Comparison of ENCODE assay signal across 10 cellular contexts in the genomic region with DNA sequence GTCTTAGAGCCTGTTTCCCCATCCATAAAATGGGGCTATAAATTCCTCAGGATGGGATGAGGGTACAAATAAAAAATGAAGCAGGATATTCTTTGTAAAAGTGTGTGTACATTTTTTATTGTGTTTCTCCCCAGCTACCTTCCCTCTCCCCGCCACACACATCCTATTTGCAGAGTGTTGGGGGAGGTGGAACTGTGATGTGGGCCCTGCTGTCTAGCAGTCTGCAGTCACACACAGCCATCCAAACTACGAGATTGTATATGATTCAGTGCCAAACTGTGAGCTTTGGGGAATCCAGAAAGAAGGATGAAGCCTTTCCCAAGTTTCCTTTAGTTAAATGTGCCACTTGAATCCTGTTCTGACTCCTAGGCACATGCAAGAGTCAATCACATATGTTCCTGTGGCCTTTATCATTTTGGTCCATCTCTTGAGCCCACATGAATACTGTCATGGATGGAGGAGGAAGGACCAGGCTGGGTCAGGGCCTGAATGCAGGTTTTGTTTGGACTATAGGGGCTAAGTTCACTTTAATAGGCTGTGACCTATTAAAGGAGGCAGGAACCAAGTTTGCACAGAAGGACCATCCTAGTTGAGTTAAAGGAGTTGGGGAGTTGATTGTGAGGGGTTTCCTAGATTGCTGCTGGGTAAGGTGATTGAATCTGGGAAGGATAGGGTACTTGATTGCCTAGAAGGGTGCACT. TPM values are rescaled to one million over a fixed set of nuclear protein-coding genes. Genes with fewer than 3 reads are reported as not detected.
DNase-seq lines count a peak whose midpoint lies in the region; ATAC-seq lines count a peak whose summit lies in the region.
"Had no signal": no experiment of that assay in that cellular context is flagged by ENCODE, and none has a peak within 500 bp of the region (broad histone marks: within the 10 kb centered on the region; RNA-seq: fewer than 3 reads in every experiment).

No MANE protein-coding gene starts in this region.

- no peak overlapping the region for H4K8ac ChIP-seq in neuronal stem cell (ENCODE audit: low read depth, low read length)

- ATAC-seq in GM19467 (IDR thresholded peaks at IDR 0.05; ENCODE audit: unreplicated experiment) (no peak), GM19452 (IDR thresholded peaks at IDR 0.05; ENCODE audit: unreplicated experiment) (no peak), HG03097 (IDR thresholded peaks at IDR 0.05; ENCODE audit: low FRiP score, unreplicated experiment) (no peak)

- H3K9me3 ChIP-seq in HUES64 (ENCODE audit: insufficient read depth, low read depth, low read length) = no peaks in the 10 kb centered on the region
- no peaks in the 10 kb centered on the region for H3K9me3 ChIP-seq in endocrine pancreas (ENCODE audit: control insufficient read depth, low read length)
- H3K9me3 ChIP-seq in neuronal stem cell (replicated peaks in 1 of 2; ENCODE audit: control insufficient read depth in 2 of 2, insufficient read depth in 1 of 2, low read depth in 1 of 2, low read length in 2 of 2) = no peaks in the 10 kb centered on the region

- H3K27ac Mint-ChIP-seq in T-helper 2 cell treated with Interferon-gamma antibody and Interleukin-4, amounts not matched to agents 5 μg/mL and 100 μg/mL, for 36 hours = no peak overlapping the region

- H3K4me3 Mint-ChIP-seq in T-helper 2 cell treated with Interferon-gamma antibody and Interleukin-4, amounts not matched to agents 5 μg/mL and 100 μg/mL, for 36 hours = peak overlapping the region; percentile 71

- peaks cover 8% of the 10 kb centered on the region for H3K27me3 ChIP-seq in HUES64 (ENCODE audit: insufficient read depth, low read length)
- H3K27me3 ChIP-seq in endocrine pancreas (ENCODE audit: control insufficient read depth, insufficient read depth, low read length) = no peaks in the 10 kb centered on the region
- peaks cover 0 to 5% (median 0%) of the 10 kb centered on the region in 3 experiments for H3K27me3 ChIP-seq in neuronal stem cell (ENCODE audit: control insufficient read depth in 3 of 3, insufficient read depth in 3 of 3, low read depth in 1 of 3, low read length in 3 of 3)

- no peak overlapping the region for H3K14ac ChIP-seq in neuronal stem cell (ENCODE audit: low read length)

- no peak overlapping the region for H4K91ac ChIP-seq in neuronal stem cell (ENCODE audit: low read depth, low read length, poor library complexity)

- H3K18ac ChIP-seq in neuronal stem cell (ENCODE audit: low read length) = no peak overlapping the region

- H2BK120ac ChIP-seq in neuronal stem cell (ENCODE audit: low read depth, low read length) = no peak overlapping the region

- WGBS in HUES64 = 91% methylated on average over 1 of the region's 2 CpGs
- no CpG with 5 or more reads among the region's 2 CpGs for WGBS in neuronal stem cell (ENCODE audit: extremely low coverage in 2 of 2, insufficient read length in 2 of 2, insufficient replicate concordance in 1 of 2), 2 donors

- H3K23ac ChIP-seq in neuronal stem cell (ENCODE audit: low read depth, low read length, poor library complexity) = no peak overlapping the region

- no peak overlapping the region for H2AFZ ChIP-seq in neuronal stem cell (ENCODE audit: low read length)

- H3K4ac ChIP-seq in neuronal stem cell (ENCODE audit: low read length) = no peak overlapping the region

- peak overlapping the region; percentile 82 for H2AK5ac ChIP-seq in neuronal stem cell (ENCODE audit: low read depth, low read length)

- H2BK12ac ChIP-seq in neuronal stem cell (ENCODE audit: low read length) = no peak overlapping the region

- no peak overlapping the region for H3K27ac ChIP-seq in HUES64 (ENCODE audit: low read depth, low read length)
- no peak overlapping the region for H3K27ac ChIP-seq in neuronal stem cell (replicated peaks; ENCODE audit: low read length)

- H3K4me3 ChIP-seq in HUES64 (ENCODE audit: low read length) (peak overlapping the region; percentile 57), endocrine pancreas (ENCODE audit: control insufficient read depth, insufficient read depth, low read length) (no peak overlapping the region), neuronal stem cell (ENCODE audit: low read length in 2 of 2) (no peak overlapping the region)

- no peak overlapping the region for H2BK15ac ChIP-seq in neuronal stem cell (ENCODE audit: low read length)

- H2BK5ac ChIP-seq in neuronal stem cell (ENCODE audit: low read length) = no peak overlapping the region

- H3K27me3 Mint-ChIP-seq in T-helper 2 cell treated with Interferon-gamma antibody and Interleukin-4, amounts not matched to agents 5 μg/mL and 100 μg/mL, for 36 hours (ENCODE audit: low read depth) = peaks cover 8% of the 10 kb centered on the region

- no peak overlapping the region for H3K9ac ChIP-seq in HUES64 (ENCODE audit: low read depth, low read length)
- H3K9ac ChIP-seq in endocrine pancreas (ENCODE audit: control insufficient read depth, insufficient read depth, low read length) = peak overlapping the region; percentile 30
- no peak overlapping the region for H3K9ac ChIP-seq in neuronal stem cell (ENCODE audit: low read depth, low read length, poor library complexity)

- H3K4me1 Mint-ChIP-seq in T-helper 2 cell treated with Interferon-gamma antibody and Interleukin-4, amounts not matched to agents 5 μg/mL and 100 μg/mL, for 36 hours (ENCODE audit: low read depth) = peaks cover 7% of the 10 kb centered on the region

- H3K4me2 ChIP-seq in neuronal stem cell (ENCODE audit: insufficient read depth, low read length, poor library complexity, severe bottlenecking) = no peak overlapping the region

- H3K9me3 Mint-ChIP-seq in T-helper 2 cell treated with Interferon-gamma antibody and Interleukin-4, amounts not matched to agents 5 μg/mL and 100 μg/mL, for 36 hours = no peaks in the 10 kb centered on the region

- no peak for DNase-seq in T-helper 2 cell treated with Interferon-gamma antibody and Interleukin-4, amounts not matched to agents 5 μg/mL and 100 μg/mL, for 36 hours (ENCODE audit: low spot score)
- DNase-seq in T-helper 2 cell = no peak
- DNase-seq in neuronal stem cell (ENCODE audit: low spot score) = no peak
- DNase-seq: NCI-H1436 treated with DMSO at 0.1 percent for 48 hours, NCI-H82 had no signal

- H3K36me3 ChIP-seq in HUES64 (ENCODE audit: insufficient read depth, low read length) (peaks cover 14% of the 10 kb centered on the region), endocrine pancreas (ENCODE audit: control insufficient read depth, insufficient read depth, low read length) (no peaks in the 10 kb centered on the region), neuronal stem cell (replicated peaks in 1 of 2; ENCODE audit: control insufficient read depth in 2 of 2, insufficient read depth in 2 of 2, low read length in 2 of 2) (peaks cover 2 to 40% of the 10 kb centered on the region in 2 donors)

- peaks cover 9% of the 10 kb centered on the region; the same call in 1 of the 2 replicates for H3K4me1 ChIP-seq in HUES64 (ENCODE audit: insufficient read depth, low read length)
- peaks cover 6% of the 10 kb centered on the region for H3K4me1 ChIP-seq in endocrine pancreas (ENCODE audit: control insufficient read depth, insufficient read depth, low read length)
- peaks cover 2 to 18% of the 10 kb centered on the region in 2 donors for H3K4me1 ChIP-seq in neuronal stem cell (ENCODE audit: control insufficient read depth in 2 of 2, insufficient read depth in 1 of 2, low read depth in 1 of 2, low read length in 2 of 2)

- peaks cover 6% of the 10 kb centered on the region for H3K36me3 Mint-ChIP-seq in T-helper 2 cell treated with Interferon-gamma antibody and Interleukin-4, amounts not matched to agents 5 μg/mL and 100 μg/mL, for 36 hours (ENCODE audit: low read depth)

- H3K79me1 ChIP-seq in neuronal stem cell (ENCODE audit: low read depth, low read length) = peaks cover 3% of the 10 kb centered on the region

RNA-seq across cellular contexts. Expression of gene SEMA4G, which starts 1.1 kb away (rescaled TPM):
- 6.6 TPM for polyA plus RNA-seq in HUES64 (2013, experiment 1 of 2)
- polyA plus RNA-seq in HUES64 (2013, experiment 2 of 2) = 10.0 TPM
- polyA plus RNA-seq in neuronal stem cell (2013, experiment 1 of 2) = 8.9 TPM
- polyA plus RNA-seq in neuronal stem cell (2013, experiment 2 of 2) = 9.1 TPM

RNA-seq across cellular contexts. Expression of gene MRPL43, which starts 19.1 kb away (rescaled TPM):
- 66.9 TPM for polyA plus RNA-seq in HUES64 (2013, experiment 1 of 2)
- 66.4 TPM for polyA plus RNA-seq in HUES64 (2013, experiment 2 of 2)
- polyA plus RNA-seq in neuronal stem cell (2013, experiment 1 of 2) = 72.6 TPM
- 69.4 TPM for polyA plus RNA-seq in neuronal stem cell (2013, experiment 2 of 2)

RNA-seq across cellular contexts. Expression of gene TWNK, which starts 19.2 kb away (rescaled TPM):
- polyA plus RNA-seq in HUES64 (2013, experiment 1 of 2) = 24.2 TPM
- polyA plus RNA-seq in HUES64 (2013, experiment 2 of 2) = 17.8 TPM
- 7.5 TPM for polyA plus RNA-seq in neuronal stem cell (2013, experiment 1 of 2)
- polyA plus RNA-seq in neuronal stem cell (2013, experiment 2 of 2) = 7.0 TPM

RNA-seq across cellular contexts. Expression of gene LZTS2, which starts 31.4 kb away (rescaled TPM):
- 44.8 TPM for polyA plus RNA-seq in HUES64 (2013, experiment 1 of 2)
- polyA plus RNA-seq in HUES64 (2013, experiment 2 of 2) = 56.4 TPM
- 75.1 TPM for polyA plus RNA-seq in neuronal stem cell (2013, experiment 1 of 2)
- 76.2 TPM for polyA plus RNA-seq in neuronal stem cell (2013, experiment 2 of 2)

RNA-seq across cellular contexts. Expression of gene SLF2, which starts 55.4 kb away (rescaled TPM):
- 17.1 TPM for polyA plus RNA-seq in HUES64 (2013, experiment 1 of 2)
- polyA plus RNA-seq in HUES64 (2013, experiment 2 of 2) = 14.6 TPM
- polyA plus RNA-seq in neuronal stem cell (2013, experiment 1 of 2) = 9.2 TPM
- 8.8 TPM for polyA plus RNA-seq in neuronal stem cell (2013, experiment 2 of 2)
